ENCODE assay signal across 28 cellular contexts in genomic region chr5:158814521-158814920, GRCh38.
DNase-seq lines count a peak whose midpoint lies in the region; ATAC-seq and TF ChIP-seq lines count a peak whose summit lies in the region.
"Had no signal": no experiment of that assay in that cellular context is flagged by ENCODE, and none has a peak within 500 bp of the region (broad histone marks: within the 10 kb centered on the region; RNA-seq: fewer than 3 reads in every experiment).

No MANE protein-coding gene starts in this region.

- H3K27me3 Mint-ChIP-seq in CD8-positive, alpha-beta T cell (ENCODE audit: low read depth): no peaks in the 10 kb centered on the region
- H3K27me3 Mint-ChIP-seq: activated CD4-positive, alpha-beta memory T cell treated with anti-CD3 and anti-CD28 coated beads, Interleukin-2, amount 10 ng/mL, durations not matched to agents 7 days and 5 days; stimulated activated naive CD8-positive, alpha-beta T cell treated with anti-CD3 and anti-CD28 coated beads, Interleukin-15, amount 100 ng/mL, for 72 hours had no signal

- no peak overlapping the region for H3K4me3 ChIP-seq in AG09309 (ENCODE audit: control insufficient read depth, low read depth, low read length)
- peak overlapping the region; percentile 70 for H3K4me3 ChIP-seq in DOHH2 (ENCODE audit: low read length)
- no peak overlapping the region for H3K4me3 ChIP-seq in CD8-positive, alpha-beta T cell (ENCODE audit: low read depth, low read length)
- H3K4me3 ChIP-seq: A549, adrenal gland, coronary artery, left lung, spleen, transverse colon had no signal

- DNase-seq in AG09309 (ENCODE audit: low read depth) (peak; percentile 42), NCI-H446 treated with DMSO at 0.1 percent for 48 hours (lab: John Stamatoyannopoulos, UW) (peak; percentile 70), fibroblast of peridontal ligament (ENCODE audit: extremely low read depth) (peak; percentile 20), NCI-H1436 treated with DMSO at 0.1 percent for 48 hours (lab: John Stamatoyannopoulos, UW) (no peak)
- DNase-seq in stimulated activated CD4-positive, alpha-beta T cell treated with anti-CD3 and anti-CD28 coated beads, Interleukin-2, amount 100 ng/mL, for 24 hours: no peak
- DNase-seq in CD8-positive, alpha-beta T cell: no peak
- DNase-seq: activated CD4-positive, alpha-beta memory T cell treated with anti-CD3 and anti-CD28 coated beads, Interleukin-2, amount 10 ng/mL, durations not matched to agents 7 days and 5 days; activated gamma-delta T cell; activated T-cell treated with anti-CD3 and anti-CD28 coated beads for 4 hours; adrenal gland; brain microvascular endothelial cell; CD8-positive, alpha-beta memory T cell; GOT3; immature natural killer cell; left lung; midbrain; NCI-H1436; NCI-H526; spleen; stimulated activated CD4-positive, alpha-beta T cell treated with anti-CD3 and anti-CD28 coated beads, Interleukin-4, amount 100 ng/mL, for 4 hours; stimulated activated naive CD8-positive, alpha-beta T cell treated with anti-CD3 and anti-CD28 coated beads, Interleukin-15, amount 100 ng/mL, for 72 hours; transverse colon had no signal

- H3K36me3 Mint-ChIP-seq in CD8-positive, alpha-beta T cell: no peaks in the 10 kb centered on the region
- H3K36me3 Mint-ChIP-seq: CD8-positive, alpha-beta memory T cell; natural killer cell treated with Interleukin-12 subunit alpha and Interleukin-12 subunit beta and Interleukin-15 and Interleukin-18, amount 100 ng/mL, for 72 hours had no signal

- peaks cover 51% of the 10 kb centered on the region for H3K4me1 Mint-ChIP-seq in CD8-positive, alpha-beta T cell (ENCODE audit: low read depth)

- peaks cover 5% of the 10 kb centered on the region for H3K9me3 Mint-ChIP-seq in CD8-positive, alpha-beta T cell

- no peak overlapping the region for H3K27ac Mint-ChIP-seq in CD8-positive, alpha-beta T cell
- H3K27ac Mint-ChIP-seq: activated CD4-positive, alpha-beta memory T cell treated with anti-CD3 and anti-CD28 coated beads, Interleukin-2, amount 10 ng/mL, durations not matched to agents 7 days and 5 days; CD8-positive, alpha-beta memory T cell; immature natural killer cell; natural killer cell treated with Interleukin-12 subunit alpha and Interleukin-12 subunit beta and Interleukin-15 and Interleukin-18, amount 100 ng/mL, for 72 hours; stimulated activated naive CD8-positive, alpha-beta T cell treated with anti-CD3 and anti-CD28 coated beads, Interleukin-15, amount 100 ng/mL, for 72 hours; WTC11 had no signal

- peak overlapping the region; percentile 73 for H3K4me2 ChIP-seq in DOHH2 (ENCODE audit: low read length)
- H3K4me2 ChIP-seq: A549 had no signal

- TF ChIP-seq CTCF in AG09309 (IDR thresholded peaks at IDR 0.05; ENCODE audit: control insufficient read depth, insufficient read depth, low read depth, low read length, missing control alignments) (no peak), DOHH2 (IDR thresholded peaks at IDR 0.05; ENCODE audit: low read depth, low read length, poor library complexity, severe bottlenecking) (no peak)
- no peak for TF ChIP-seq CTCF in CD8-positive, alpha-beta T cell (IDR thresholded peaks at IDR 0.05)

- POLR2A ChIA-PET in CD8-positive, alpha-beta T cell (lab: Charles Lee): no interaction called here

- peak overlapping the region; percentile 89 for H3K27ac ChIP-seq in DOHH2 (ENCODE audit: low read depth, low read length)
- H3K27ac ChIP-seq in CD8-positive, alpha-beta T cell (ENCODE audit: low read depth, low read length): no peak overlapping the region
- H3K27ac ChIP-seq: A549, adrenal gland, brain microvascular endothelial cell, coronary artery, left lung, transverse colon had no signal

- H3K27me3 ChIP-seq in DOHH2 (ENCODE audit: control insufficient read depth, low read length): no peaks in the 10 kb centered on the region
- H3K27me3 ChIP-seq in CD8-positive, alpha-beta T cell (ENCODE audit: insufficient read depth, low read length): no peaks in the 10 kb centered on the region
- H3K27me3 ChIP-seq: adrenal gland, brain microvascular endothelial cell, left lung, spleen, transverse colon had no signal

- CTCF ChIA-PET in CD8-positive, alpha-beta T cell (lab: Charles Lee): no interaction called here

- peaks cover 35% of the 10 kb centered on the region for H3K79me2 ChIP-seq in DOHH2 (ENCODE audit: control insufficient read depth, low read length)

- no peaks in the 10 kb centered on the region for H3K9me3 ChIP-seq in DOHH2 (ENCODE audit: control insufficient read depth, insufficient read depth, low read length)
- no peaks in the 10 kb centered on the region for H3K9me3 ChIP-seq in CD8-positive, alpha-beta T cell (ENCODE audit: low read length)
- H3K9me3 ChIP-seq: A549, adrenal gland, left lung, transverse colon had no signal

- H3K4me1 ChIP-seq in DOHH2 (ENCODE audit: control insufficient read depth, low read length): peaks cover 99% of the 10 kb centered on the region
- peaks cover 22% of the 10 kb centered on the region for H3K4me1 ChIP-seq in CD8-positive, alpha-beta T cell (ENCODE audit: insufficient read depth, low read length)
- H3K4me1 ChIP-seq: adrenal gland, left lung, transverse colon had no signal

- intact Hi-C loops in CD8-positive, alpha-beta T cell (cut with DNase I, micrococcal nuclease): no loop called here

- peaks cover 15% of the 10 kb centered on the region; the same call in 1 of the 2 replicates for H3K36me3 ChIP-seq in DOHH2 (ENCODE audit: control insufficient read depth, low read length)
- H3K36me3 ChIP-seq in CD8-positive, alpha-beta T cell (ENCODE audit: insufficient read depth, low read length): no peaks in the 10 kb centered on the region
- H3K36me3 ChIP-seq: adrenal gland, brain microvascular endothelial cell, left lung, spleen, transverse colon had no signal

- no peak for ATAC-seq in esophagus mucosa
- no peak for ATAC-seq in CD8-positive, alpha-beta T cell
- ATAC-seq: A549; left lung; natural killer cell treated with Interleukin-12 subunit alpha and Interleukin-12 subunit beta and Interleukin-15 and Interleukin-18, amount 100 ng/mL, for 72 hours; stimulated activated naive CD8-positive, alpha-beta T cell treated with anti-CD3 and anti-CD28 coated beads, Interleukin-15, amount 100 ng/mL, for 72 hours; WTC11 had no signal

- H3K4me3 Mint-ChIP-seq in CD8-positive, alpha-beta T cell: no peak overlapping the region
- H3K4me3 Mint-ChIP-seq: activated CD4-positive, alpha-beta memory T cell treated with anti-CD3 and anti-CD28 coated beads, Interleukin-2, amount 10 ng/mL, durations not matched to agents 7 days and 5 days; CD8-positive, alpha-beta memory T cell; immature natural killer cell; natural killer cell treated with Interleukin-12 subunit alpha and Interleukin-12 subunit beta and Interleukin-15 and Interleukin-18, amount 100 ng/mL, for 72 hours; stimulated activated naive CD8-positive, alpha-beta T cell treated with anti-CD3 and anti-CD28 coated beads, Interleukin-15, amount 100 ng/mL, for 72 hours; WTC11 had no signal

- H3F3A ChIP-seq in DOHH2 (ENCODE audit: control insufficient read depth, insufficient read depth): peaks cover 36% of the 10 kb centered on the region

- no peaks in the 10 kb centered on the region for H4K20me1 ChIP-seq in DOHH2 (ENCODE audit: control insufficient read depth, insufficient read depth, low read depth, low read length)

- no peaks in the 10 kb centered on the region for H3K9me2 ChIP-seq in DOHH2 (replicated peaks; ENCODE audit: control insufficient read depth, low read length)

Comparison
In these comparisons a context has a peak if more than half of its experiments do, and no peak if none do; other contexts are left out.
1. DNase-seq: peak in AG09309 (single experiment), NCI-H446 treated with DMSO at 0.1 percent for 48 hours (single experiment) and fibroblast of peridontal ligament (single experiment); none in NCI-H1436 treated with DMSO at 0.1 percent for 48 hours (single experiment), stimulated activated CD4-positive, alpha-beta T cell treated with anti-CD3 and anti-CD28 coated beads, Interleukin-2, amount 100 ng/mL, for 24 hours (0 of 2) and CD8-positive, alpha-beta T cell (0 of 7).